8 cellular contexts compared by ENCODE assay signal in the genomic region with DNA sequence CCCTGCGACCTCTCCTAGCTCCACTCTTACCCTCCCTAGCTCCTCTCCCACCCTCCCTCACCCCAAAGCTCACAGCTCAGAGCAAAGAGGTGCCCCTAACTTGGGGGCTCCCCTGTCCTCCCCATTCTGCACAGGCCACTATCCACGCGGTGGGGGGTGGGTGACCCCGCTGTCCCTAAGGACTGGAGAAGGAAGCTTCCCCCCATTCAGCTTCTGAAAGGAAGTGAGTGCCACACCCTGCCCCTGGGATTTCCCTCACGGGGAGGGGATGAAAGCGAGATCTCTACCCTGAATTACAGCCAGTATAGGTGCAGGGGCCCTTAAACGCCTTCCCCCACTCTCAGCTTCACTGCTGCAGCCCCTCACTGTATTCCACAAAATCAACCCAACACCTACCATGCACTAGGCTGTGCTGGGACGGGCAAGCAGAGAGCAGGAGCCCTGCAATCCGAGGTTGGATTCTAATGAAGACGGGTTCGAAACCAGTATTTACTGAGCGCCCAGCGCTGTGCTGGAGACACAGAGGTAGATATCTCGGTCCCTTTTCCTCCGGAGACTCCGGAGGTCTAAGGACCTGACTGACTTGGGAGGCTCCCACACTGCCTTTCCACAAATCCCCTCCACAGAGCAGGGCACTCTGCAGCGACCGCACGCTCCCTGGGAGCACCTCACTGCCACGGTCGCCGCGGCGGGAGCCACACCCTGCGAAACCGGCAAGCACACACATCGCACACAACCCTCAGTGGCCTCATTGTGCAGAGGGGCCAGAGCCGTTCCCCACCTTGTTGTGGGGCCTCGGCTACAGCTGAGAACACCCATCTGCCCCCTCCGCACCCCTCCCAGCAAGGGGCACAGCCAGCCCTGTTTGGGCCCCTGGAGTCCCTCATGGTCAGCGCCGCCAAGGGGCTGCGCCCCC. TPM values are rescaled to one million over a fixed set of nuclear protein-coding genes. Genes with fewer than 3 reads are reported as not detected.
DNase-seq lines count a peak whose midpoint lies in the region; ATAC-seq and TF ChIP-seq lines count a peak whose summit lies in the region.

No MANE protein-coding gene starts in this region.

- no peak for TF ChIP-seq CTCF in GM10248 (IDR thresholded peaks at IDR 0.05; ENCODE audit: control extremely low read depth, extremely low read depth, low read depth, missing control alignments)
- TF ChIP-seq CTCF in lung (IDR thresholded peaks at IDR 0.05; ENCODE audit: control extremely low read depth, extremely low read depth): no peak
- no peak for TF ChIP-seq CTCF in type B pancreatic cell (conservative IDR thresholded peaks at IDR 0.05)

- no peaks in the 10 kb centered on the region for H3K27me3 ChIP-seq in lung (ENCODE audit: control insufficient read depth, insufficient read depth)

- H3K27ac Mint-ChIP-seq in type B pancreatic cell: peak overlapping the region; percentile 97

- no peak for ATAC-seq in lung (ENCODE audit: insufficient read depth, low FRiP score)

- CTCF ChIA-PET in GM10248 (lab: Yijun Ruan, JAX): interaction anchor here (1.0 to 10.0 kb wide), 7 partner anchors 11 to 336 kb away, joined by 3 to 247 read pairs (median 20); a partner anchor contains a TSS

- H3K4me1 ChIP-seq in lung (ENCODE audit: control insufficient read depth in 2 of 2, insufficient read depth in 2 of 2, low read length in 2 of 2): peaks cover 20 to 34% of the 10 kb centered on the region in 2 donors

- H3K4me1 Mint-ChIP-seq in type B pancreatic cell (ENCODE audit: unreplicated experiment): peaks cover 46% of the 10 kb centered on the region

- peak overlapping the region; percentile 97 for H3K4me3 Mint-ChIP-seq in type B pancreatic cell

- peak; percentile 39 for DNase-seq in GM10248 (ENCODE audit: extremely low spot score)
- peak; percentile 19 for DNase-seq in NOMO-1 treated with DMSO at 0.1 percent for 48 hours (lab: John Stamatoyannopoulos, UW; ENCODE audit: unreplicated experiment)
- no peak for DNase-seq in caudate nucleus (lab: John Stamatoyannopoulos, UW)
- no peak for DNase-seq in lung (ENCODE audit: low spot score)
- no peak for DNase-seq in type B pancreatic cell (ENCODE audit: extremely low spot score, unreplicated experiment)
- DNase-seq in NCI-H510A treated with DMSO at 0.1 percent for 48 hours (lab: John Stamatoyannopoulos, UW): no peak
- no peak for DNase-seq in NCI-H2107 treated with DMSO at 0.1 percent for 48 hours (lab: John Stamatoyannopoulos, UW; ENCODE audit: unreplicated experiment)
- DNase-seq in NCI-H774 (lab: John Stamatoyannopoulos, UW): no peak

- 2 to 9% methylated on average over 33 of the region's 33 CpGs for WGBS in lung, 2 donors

- POLR2A ChIA-PET in GM10248 (lab: Yijun Ruan, JAX): interaction anchor here (0.6 kb wide), 1 partner anchor 118 kb away, joined by 5 read pairs; no protein-coding TSS in a partner anchor

- H3K9me3 ChIP-seq in lung (ENCODE audit: control insufficient read depth in 2 of 2, insufficient read depth in 1 of 2, low read length in 1 of 2): no peaks in the 10 kb centered on the region

- no peaks in the 10 kb centered on the region for H3K36me3 Mint-ChIP-seq in type B pancreatic cell

- H3K27ac ChIP-seq in caudate nucleus (ENCODE audit: low read depth, low read length): peak overlapping the region; percentile 48
- peak overlapping the region; percentile 98 to 100 for H3K27ac ChIP-seq in lung (ENCODE audit: low read depth in 1 of 2, low read length in 1 of 2)

- no peaks in the 10 kb centered on the region for H3K9me3 Mint-ChIP-seq in type B pancreatic cell

- no peaks in the 10 kb centered on the region for H3K27me3 Mint-ChIP-seq in type B pancreatic cell

- peak overlapping the region; percentile 93 for H3K4me3 ChIP-seq in lung

- no peaks in the 10 kb centered on the region for H3K36me3 ChIP-seq in lung (ENCODE audit: control insufficient read depth in 2 of 2, insufficient read depth in 2 of 2, low read length in 2 of 2)

RNA-seq across cellular contexts. Expression of a gene that starts 1.8 kb away (rescaled TPM):
- total RNA-seq in lung (100 to 1,000 TPM; 396 to 707 TPM), type B pancreatic cell (ENCODE audit: low replicate concordance) (302 and 656 TPM in 2 replicates)
- polyA plus RNA-seq in lung: 10 to 100 TPM; 66.5 to 79.9 TPM

RNA-seq across cellular contexts. Expression of a gene that starts 28.9 kb away (rescaled TPM):
- total RNA-seq in lung (1,000 to 10,000 TPM in 1 of 2 donors, 100 to 1,000 TPM in 1; 941 to 1,160 TPM), type B pancreatic cell (ENCODE audit: low replicate concordance) (1,846 and 2,051 TPM in 2 replicates)
- polyA plus RNA-seq in lung: 1,000 to 10,000 TPM; 1,043 to 1,130 TPM

RNA-seq across cellular contexts. Expression of a gene that starts 46.5 kb away (rescaled TPM):
- 10 to 100 TPM; 10.8 to 19.4 TPM for total RNA-seq in lung
- polyA plus RNA-seq in lung: 10 to 100 TPM; 15.2 to 21.9 TPM
- total RNA-seq in type B pancreatic cell (ENCODE audit: low replicate concordance): 15.0 and 22.1 TPM in 2 replicates

RNA-seq across cellular contexts. Expression of a gene that starts 56.9 kb away (rescaled TPM):
- total RNA-seq in lung (10 to 100 TPM; 53.7 to 74.4 TPM), type B pancreatic cell (ENCODE audit: low replicate concordance) (148 and 152 TPM in 2 replicates)
- polyA plus RNA-seq in lung: 10 to 100 TPM; 57.0 to 62.2 TPM

Comparison
In these comparisons a context has a peak if more than half of its experiments do, and no peak if none do; other contexts are left out.
1. DNase-seq: peak in GM10248 (single experiment) and NOMO-1 treated with DMSO at 0.1 percent for 48 hours (single experiment); none in caudate nucleus (0 of 61), lung (single experiment), type B pancreatic cell (single experiment), NCI-H510A treated with DMSO at 0.1 percent for 48 hours (single experiment), NCI-H2107 treated with DMSO at 0.1 percent for 48 hours (single experiment) and NCI-H774 (single experiment).